In the genomic region with DNA sequence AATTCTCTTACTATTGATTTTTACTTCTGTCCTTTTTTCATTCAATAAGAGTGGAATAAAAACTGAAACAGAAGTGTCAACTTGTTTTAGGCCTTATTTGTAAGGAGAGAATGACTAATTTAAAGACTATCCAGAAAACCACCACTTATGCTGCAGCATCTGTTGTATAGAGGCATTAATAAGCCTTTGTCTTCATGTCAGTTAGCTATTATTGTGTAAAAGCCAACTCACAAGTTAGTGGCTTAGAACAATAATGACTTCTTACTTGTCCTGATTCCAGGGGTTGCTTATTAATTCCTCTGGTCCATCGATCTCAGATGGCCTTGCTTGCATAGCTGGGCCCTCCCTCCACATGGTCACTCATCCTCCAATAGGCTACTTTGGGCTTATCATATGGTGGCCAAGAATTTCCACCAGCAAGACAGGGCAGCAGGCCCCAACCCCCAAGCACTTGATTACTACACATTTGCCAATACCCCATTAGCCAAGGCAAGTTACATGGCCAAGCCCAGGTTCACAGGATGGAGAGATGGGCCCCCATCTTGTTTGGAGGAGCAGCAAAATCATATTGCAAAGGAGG, we compare ENCODE assay signal across 23 cellular contexts. TPM values are rescaled to one million over a fixed set of nuclear protein-coding genes. Genes with fewer than 3 reads are reported as not detected.
DNase-seq lines count a peak whose midpoint lies in the region; ATAC-seq and TF ChIP-seq lines count a peak whose summit lies in the region.
"Had no signal": no experiment of that assay in that cellular context is flagged by ENCODE, and none has a peak within 500 bp of the region (broad histone marks: within the 10 kb centered on the region; RNA-seq: fewer than 3 reads in every experiment).

No MANE protein-coding gene starts in this region.

- H3K27ac ChIP-seq in neuronal stem cell (replicated peaks; ENCODE audit: low read length), result no peak overlapping the region
- no peak overlapping the region for H3K27ac ChIP-seq in CD4-positive, alpha-beta memory T cell (ENCODE audit: low read depth, low read length)
- H3K27ac ChIP-seq: foreskin keratinocyte, HL-60, parathyroid adenoma, sigmoid colon had no signal

- H2BK15ac ChIP-seq in neuronal stem cell (ENCODE audit: low read length), result no peak overlapping the region

- peaks cover 6% of the 10 kb centered on the region for H3K4me1 Mint-ChIP-seq in stimulated activated naive CD8-positive, alpha-beta T cell treated with anti-CD3 and anti-CD28 coated beads, Interleukin-15, amount 100 ng/mL, for 72 hours
- peaks cover 4 to 7% (median 5%) of the 10 kb centered on the region in 4 donors for H3K4me1 Mint-ChIP-seq in CD4-positive, alpha-beta memory T cell

- POLR2A ChIA-PET in CD4-positive, alpha-beta memory T cell (lab: Charles Lee; ENCODE audit: partially characterized antibody), result no interaction called here

- ATAC-seq in stimulated activated naive CD8-positive, alpha-beta T cell treated with anti-CD3 and anti-CD28 coated beads, Interleukin-15, amount 100 ng/mL, for 72 hours, result no peak
- ATAC-seq: activated naive CD4-positive, alpha-beta T cell treated with anti-CD3 and anti-CD28 coated beads, Interleukin-2, amount 50 U/mL, for 72 hours; foreskin keratinocyte; naive thymus-derived CD8-positive, alpha-beta T cell; stimulated activated effector memory CD8-positive, alpha-beta T cell treated with anti-CD3 and anti-CD28 coated beads, Interleukin-12 subunit alpha, Interleukin-12 subunit beta, amount 100 ng/mL, for 72 hours had no signal

- H3K27me3 ChIP-seq in neuronal stem cell (ENCODE audit: control insufficient read depth in 3 of 3, insufficient read depth in 3 of 3, low read depth in 1 of 3, low read length in 3 of 3), result no peaks in the 10 kb centered on the region
- no peaks in the 10 kb centered on the region for H3K27me3 ChIP-seq in CD4-positive, alpha-beta memory T cell (ENCODE audit: insufficient read depth, low read length)
- H3K27me3 ChIP-seq: sigmoid colon had no signal

- no peak overlapping the region for H4K8ac ChIP-seq in neuronal stem cell (ENCODE audit: low read depth, low read length)

- no peak overlapping the region for H3K23ac ChIP-seq in neuronal stem cell (ENCODE audit: low read depth, low read length, poor library complexity)

- H3K36me3 ChIP-seq in neuronal stem cell (replicated peaks in 1 of 2; ENCODE audit: control insufficient read depth in 2 of 2, insufficient read depth in 2 of 2, low read length in 2 of 2), result no peaks in the 10 kb centered on the region
- no peaks in the 10 kb centered on the region for H3K36me3 ChIP-seq in CD4-positive, alpha-beta memory T cell (ENCODE audit: insufficient read depth, low read length)
- H3K36me3 ChIP-seq: HAP-1, sigmoid colon had no signal

- H3K4me2 ChIP-seq in neuronal stem cell (ENCODE audit: insufficient read depth, low read length, poor library complexity, severe bottlenecking), result no peak overlapping the region

- DNase-seq in EH (ENCODE audit: low read depth) (peak; percentile 3), HT1080 (ENCODE audit: low read depth) (peak; percentile 3), epithelial cell of proximal tubule (ENCODE audit: low read depth) (peak; percentile 61), neuronal stem cell (ENCODE audit: low spot score) (no peak), occipital lobe (lab: John Stamatoyannopoulos, UW) (no peak), cerebellum (ENCODE audit: low spot score) (no peak)
- no peak for DNase-seq in stimulated activated naive CD8-positive, alpha-beta T cell treated with anti-CD3 and anti-CD28 coated beads, Interleukin-15, amount 100 ng/mL, for 72 hours
- DNase-seq in CD4-positive, alpha-beta memory T cell, result no peak
- DNase-seq: CD4-positive, alpha-beta T cell; DMS79 treated with DMSO at 0.1 percent for 48 hours; islet precursor cell; naive thymus-derived CD8-positive, alpha-beta T cell; NCI-H1436; NCI-H526; sigmoid colon; SW 1271 had no signal

- no peak overlapping the region for H2BK120ac ChIP-seq in neuronal stem cell (ENCODE audit: low read depth, low read length)

- no peaks in the 10 kb centered on the region for H3K9me3 Mint-ChIP-seq in stimulated activated naive CD8-positive, alpha-beta T cell treated with anti-CD3 and anti-CD28 coated beads, Interleukin-15, amount 100 ng/mL, for 72 hours
- H3K9me3 Mint-ChIP-seq in CD4-positive, alpha-beta memory T cell, result no peaks in the 10 kb centered on the region
- H3K9me3 Mint-ChIP-seq: activated naive CD4-positive, alpha-beta T cell treated with anti-CD3 and anti-CD28 coated beads, Interleukin-2, amount 50 U/mL, for 72 hours; CD4-positive, alpha-beta T cell; memory B cell; naive thymus-derived CD8-positive, alpha-beta T cell; stimulated activated effector memory CD8-positive, alpha-beta T cell treated with anti-CD3 and anti-CD28 coated beads, Interleukin-12 subunit alpha, Interleukin-12 subunit beta, amount 100 ng/mL, for 72 hours had no signal

- WGBS in neuronal stem cell (ENCODE audit: extremely low coverage in 2 of 2, insufficient read length in 2 of 2, insufficient replicate concordance in 1 of 2), 2 donors, result no CpG with 5 or more reads among the region's 1 CpG

- no peak overlapping the region for H3K4ac ChIP-seq in neuronal stem cell (ENCODE audit: low read length)

- intact Hi-C loops in CD4-positive, alpha-beta memory T cell (cut with micrococcal nuclease), result no loop called here

- H3K79me1 ChIP-seq in neuronal stem cell (ENCODE audit: low read depth, low read length), result no peaks in the 10 kb centered on the region

- H2AK5ac ChIP-seq in neuronal stem cell (ENCODE audit: low read depth, low read length), result no peak overlapping the region

- no peak overlapping the region for H3K9ac ChIP-seq in neuronal stem cell (ENCODE audit: low read depth, low read length, poor library complexity)
- H3K9ac ChIP-seq: parathyroid adenoma had no signal

- H2AFZ ChIP-seq in neuronal stem cell (ENCODE audit: low read length), result no peak overlapping the region
- H2AFZ ChIP-seq: parathyroid adenoma had no signal

- peak overlapping the region; percentile 56 for H4K91ac ChIP-seq in neuronal stem cell (ENCODE audit: low read depth, low read length, poor library complexity)

- no peaks in the 10 kb centered on the region for H3K4me1 ChIP-seq in neuronal stem cell (ENCODE audit: control insufficient read depth in 2 of 2, insufficient read depth in 1 of 2, low read depth in 1 of 2, low read length in 2 of 2)
- H3K4me1 ChIP-seq in CD4-positive, alpha-beta memory T cell (ENCODE audit: insufficient read depth, low read length), result peaks cover 6% of the 10 kb centered on the region
- H3K4me1 ChIP-seq: foreskin keratinocyte, HAP-1, parathyroid adenoma had no signal

- no peaks in the 10 kb centered on the region for H3K9me3 ChIP-seq in neuronal stem cell (replicated peaks in 1 of 2; ENCODE audit: control insufficient read depth in 2 of 2, insufficient read depth in 1 of 2, low read depth in 1 of 2, low read length in 2 of 2)
- H3K9me3 ChIP-seq in CD4-positive, alpha-beta memory T cell (ENCODE audit: control insufficient read depth in 1 of 2, low read length in 2 of 2), result no peaks in the 10 kb centered on the region
- H3K9me3 ChIP-seq: HAP-1, sigmoid colon had no signal

- TF ChIP-seq CTCF in epithelial cell of proximal tubule (conservative IDR thresholded peaks at IDR 0.05; ENCODE audit: low read depth, low read length), result no peak

- no peak overlapping the region for H3K4me3 Mint-ChIP-seq in stimulated activated naive CD8-positive, alpha-beta T cell treated with anti-CD3 and anti-CD28 coated beads, Interleukin-15, amount 100 ng/mL, for 72 hours
- H3K4me3 Mint-ChIP-seq in CD4-positive, alpha-beta memory T cell, result no peak overlapping the region
- H3K4me3 Mint-ChIP-seq: CD4-positive, alpha-beta T cell; memory B cell; naive thymus-derived CD8-positive, alpha-beta T cell; stimulated activated effector memory CD8-positive, alpha-beta T cell treated with anti-CD3 and anti-CD28 coated beads, Interleukin-12 subunit alpha, Interleukin-12 subunit beta, amount 100 ng/mL, for 72 hours had no signal

- H3K14ac ChIP-seq in neuronal stem cell (ENCODE audit: low read length), result no peak overlapping the region

- H2BK12ac ChIP-seq in neuronal stem cell (ENCODE audit: low read length), result no peak overlapping the region

- CTCF ChIA-PET in CD4-positive, alpha-beta memory T cell (lab: Charles Lee; ENCODE audit: partially characterized antibody), result interaction anchor here (0.6 to 4.1 kb wide), 3 partner anchors 34 to 651 kb away, joined by 3 to 25 read pairs (median 14); no protein-coding TSS in a partner anchor

- peaks cover 15% of the 10 kb centered on the region for H3K27me3 Mint-ChIP-seq in stimulated activated naive CD8-positive, alpha-beta T cell treated with anti-CD3 and anti-CD28 coated beads, Interleukin-15, amount 100 ng/mL, for 72 hours
- H3K27me3 Mint-ChIP-seq in CD4-positive, alpha-beta memory T cell, result peaks cover 4 to 11% of the 10 kb centered on the region in 2 donors
- H3K27me3 Mint-ChIP-seq: memory B cell had no signal

- H3K18ac ChIP-seq in neuronal stem cell (ENCODE audit: low read length), result no peak overlapping the region

- no peak overlapping the region for H2BK5ac ChIP-seq in neuronal stem cell (ENCODE audit: low read length)

- no peaks in the 10 kb centered on the region for H3K36me3 Mint-ChIP-seq in CD4-positive, alpha-beta memory T cell
- H3K36me3 Mint-ChIP-seq: activated naive CD4-positive, alpha-beta T cell treated with anti-CD3 and anti-CD28 coated beads, Interleukin-2, amount 50 U/mL, for 72 hours; memory B cell; naive thymus-derived CD8-positive, alpha-beta T cell; stimulated activated effector memory CD8-positive, alpha-beta T cell treated with anti-CD3 and anti-CD28 coated beads, Interleukin-12 subunit alpha, Interleukin-12 subunit beta, amount 100 ng/mL, for 72 hours had no signal

- no peak overlapping the region for H3K27ac Mint-ChIP-seq in stimulated activated naive CD8-positive, alpha-beta T cell treated with anti-CD3 and anti-CD28 coated beads, Interleukin-15, amount 100 ng/mL, for 72 hours
- no peak overlapping the region for H3K27ac Mint-ChIP-seq in CD4-positive, alpha-beta memory T cell
- H3K27ac Mint-ChIP-seq: activated naive CD4-positive, alpha-beta T cell treated with anti-CD3 and anti-CD28 coated beads, Interleukin-2, amount 50 U/mL, for 72 hours; CD4-positive, alpha-beta T cell; memory B cell; stimulated activated effector memory CD8-positive, alpha-beta T cell treated with anti-CD3 and anti-CD28 coated beads, Interleukin-12 subunit alpha, Interleukin-12 subunit beta, amount 100 ng/mL, for 72 hours had no signal

- H3K4me3 ChIP-seq in epithelial cell of proximal tubule (ENCODE audit: low read depth, low read length), result no peak overlapping the region
- no peak overlapping the region for H3K4me3 ChIP-seq in neuronal stem cell (ENCODE audit: low read length in 2 of 2)
- H3K4me3 ChIP-seq in CD4-positive, alpha-beta memory T cell (ENCODE audit: low read length in 2 of 2), result no peak overlapping the region
- H3K4me3 ChIP-seq: HAP-1, sigmoid colon had no signal

RNA-seq across cellular contexts. Expression of a gene that starts 44.5 kb away (rescaled TPM):
- total RNA-seq in HT1080 (2014; rRNA removed; shearing (Covaris generic)), result 0.39 and 0.87 TPM in 2 replicates
- polyA plus RNA-seq in HT1080 (2015; cell fraction: cytosol; rRNA removed), result 0.53 and 0.81 TPM in 2 replicates
- polyA plus RNA-seq in HT1080 (2015; cell fraction: nucleus; rRNA removed), result 2.4 and 2.6 TPM in 2 replicates
- total RNA-seq in epithelial cell of proximal tubule (0.63 TPM in 1 of 2 replicates, not detected in the other), occipital lobe (5.3 TPM), cerebellum (37.9 TPM)
- 1.8 TPM for polyA plus RNA-seq in neuronal stem cell (2013, experiment 1 of 2)
- polyA plus RNA-seq in neuronal stem cell (2013, experiment 2 of 2), result 1.9 TPM
- not detected for total RNA-seq in CD4-positive, alpha-beta memory T cell
- not detected for polyA plus RNA-seq in CD4-positive, alpha-beta memory T cell
- total RNA-seq: activated naive CD4-positive, alpha-beta T cell treated with anti-CD3 and anti-CD28 coated beads, Interleukin-2, amount 50 U/mL, for 72 hours; CD4-positive, alpha-beta T cell; naive thymus-derived CD8-positive, alpha-beta T cell had no signal
- polyA plus RNA-seq: naive thymus-derived CD8-positive, alpha-beta T cell had no signal

Comparison
In these comparisons a context has a peak if more than half of its experiments do, and no peak if none do; other contexts are left out.
1. DNase-seq: peak in EH (single experiment), HT1080 (single experiment) and epithelial cell of proximal tubule (single experiment); none in neuronal stem cell (single experiment), occipital lobe (single experiment), stimulated activated naive CD8-positive, alpha-beta T cell treated with anti-CD3 and anti-CD28 coated beads, Interleukin-15, amount 100 ng/mL, for 72 hours (0 of 2), cerebellum (single experiment) and CD4-positive, alpha-beta memory T cell (0 of 5).